8 cellular contexts compared by ENCODE assay signal in genomic region chr2:55282110-55282917, GRCh38. TPM values are rescaled to one million over a fixed set of nuclear protein-coding genes. Genes with fewer than 3 reads are reported as not detected.
A peak's percentile ranks its signal among the peaks of the same experiment; 100 is the strongest.
DNase-seq lines count a peak whose midpoint lies in the region; ATAC-seq and TF ChIP-seq lines count a peak whose summit lies in the region.

No MANE protein-coding gene starts in this region.

- DNase-seq in ACHN, result peak; percentile 87
- DNase-seq in NCI-H226, result peak; percentile 82
- peak; percentile 80 for DNase-seq in activated CD4-positive, alpha-beta T cell treated with anti-CD3 and anti-CD28 coated beads for 1 hour
- peak; percentile 97 for DNase-seq in chondrocyte (ENCODE audit: low spot score)
- peak; percentile 90 to 94 for DNase-seq in left colon
- DNase-seq in stimulated activated CD4-positive, alpha-beta T cell treated with anti-CD3 and anti-CD28 coated beads, Interleukin-1b, Interleukin-23, amount 100 ng/mL, for 4 hours (ENCODE audit: low read depth in 2 of 2), result peak; percentile 71 to 80

- peak; percentile 92 for ATAC-seq in GM18870 (IDR thresholded peaks at IDR 0.05; ENCODE audit: unreplicated experiment)
- ATAC-seq in HG03108 (IDR thresholded peaks at IDR 0.05; ENCODE audit: unreplicated experiment), result peak; percentile 97
- peak; percentile 95 for ATAC-seq in left colon

- H3K27ac Mint-ChIP-seq in chondrocyte (ENCODE audit: unreplicated experiment), result peak overlapping the region; percentile 98

- intact Hi-C loops in left colon (cut with DNase I, micrococcal nuclease), result no loop called here

- H3K36me3 Mint-ChIP-seq in chondrocyte (ENCODE audit: low read depth), result peaks cover 7% of the 10 kb centered on the region

- peaks cover 22% of the 10 kb centered on the region for H3K4me1 Mint-ChIP-seq in chondrocyte (ENCODE audit: low read depth)

- no peak for TF ChIP-seq CTCF in chondrocyte (IDR thresholded peaks at IDR 0.05)

- H3K27me3 Mint-ChIP-seq in chondrocyte (ENCODE audit: low read depth), result peaks cover 5% of the 10 kb centered on the region

- H3K4me3 Mint-ChIP-seq in chondrocyte (ENCODE audit: unreplicated experiment), result peak overlapping the region; percentile 89

- H3K9me3 Mint-ChIP-seq in chondrocyte (ENCODE audit: low read depth), result no peaks in the 10 kb centered on the region

- in situ Hi-C loops in ACHN (cut with HindIII; ENCODE audit: low pct_ligation_motif_present, low pct_unique_long_range_greater_than_20kb, low sequenced_read_pairs), result no loop called here

RNA-seq across cellular contexts. Expression of gene MTIF2, which starts 13.3 kb away (rescaled TPM):
- 18.3 to 20.6 TPM (median 20.5 TPM) in 3 replicates for total RNA-seq in chondrocyte
- 10 to 100 TPM; 38.9 to 47.1 TPM for total RNA-seq in left colon

RNA-seq across cellular contexts. Expression of gene RPS27A, which starts 49.8 kb away (rescaled TPM):
- total RNA-seq in chondrocyte (545 to 650 TPM (median 580 TPM) in 3 replicates), left colon (100 to 1,000 TPM; 656 to 661 TPM)

RNA-seq across cellular contexts. Expression of gene CLHC1, which starts 50.2 kb away (rescaled TPM):
- total RNA-seq in chondrocyte, result 15.6 to 19.7 TPM (median 16.5 TPM) in 3 replicates
- total RNA-seq in left colon, result 1 to 10 TPM; 6.5 to 8.1 TPM

Comparison
In these comparisons a context has a peak if more than half of its experiments do, and no peak if none do; other contexts are left out.
1. Peak in every context shown above with its lines: DNase-seq and ATAC-seq.